13 cellular contexts compared by ENCODE assay signal in genomic region chr18:9918016-9918680, GRCh38. TPM values are rescaled to one million over a fixed set of nuclear protein-coding genes. Genes with fewer than 3 reads are reported as not detected.
DNase-seq lines count a peak whose midpoint lies in the region; ATAC-seq and TF ChIP-seq lines count a peak whose summit lies in the region.
"Had no signal": no experiment of that assay in that cellular context is flagged by ENCODE, and none has a peak within 500 bp of the region (broad histone marks: within the 10 kb centered on the region; RNA-seq: fewer than 3 reads in every experiment).

No MANE protein-coding gene starts in this region.

- H3K36me3 ChIP-seq in spleen: no peaks in the 10 kb centered on the region
- H3K36me3 ChIP-seq: thyroid gland had no signal

- H3K4me3 ChIP-seq in spleen: peak overlapping the region in 1 of 8 donors; percentile 22
- H3K4me3 ChIP-seq: lung, thyroid gland had no signal

- no peak for ATAC-seq in GM18868 (IDR thresholded peaks at IDR 0.05; ENCODE audit: unreplicated experiment)
- ATAC-seq in HG02588 (IDR thresholded peaks at IDR 0.05; ENCODE audit: unreplicated experiment): no peak

- intact Hi-C loops in spleen (cut with DNase I; ENCODE audit: low total_unique reads): no loop called here

- TF ChIP-seq CTCF in spleen (IDR thresholded peaks at IDR 0.05 in 8 of 11, conservative IDR thresholded peaks at IDR 0.05 in 3 of 11): no peak

- peaks cover 72 to 88% (median 82%) of the 10 kb centered on the region in 6 donors for H3K4me1 ChIP-seq in spleen

- DNase-seq in HT-29 (ENCODE audit: low spot score) (peak; percentile 39), SW 1271 (lab: John Stamatoyannopoulos, UW) (peak; percentile 2 to 38), foreskin melanocyte (peak; percentile 86), spleen (no peak)
- no peak for DNase-seq in effector CD4-positive, alpha-beta T cell
- DNase-seq in activated CD4-positive, CD25-positive, alpha-beta regulatory T cell treated with anti-CD3 and anti-CD28 coated beads, Interleukin-2, amount 50 U/mL, for 72 hours: no peak
- DNase-seq: activated T-cell treated with anti-CD3 and anti-CD28 coated beads, Interleukin-2, amount 50 U/mL, for 24 hours; NCI-H1930; T-helper 2 cell; thyroid gland had no signal

- no peaks in the 10 kb centered on the region for H3K27me3 ChIP-seq in spleen (replicated peaks in 1 of 7)
- H3K27me3 ChIP-seq: thyroid gland had no signal

- H3K9me3 ChIP-seq in spleen: no peaks in the 10 kb centered on the region
- H3K9me3 ChIP-seq: thyroid gland had no signal

- H3K27ac ChIP-seq in spleen: peak overlapping the region in 5 of 8 donors; percentile 36 to 100 (median 39)
- H3K27ac ChIP-seq: thyroid gland had no signal

- WGBS in spleen, 5 donors: 26 to 55% (median 39%) methylated on average over 2 of the region's 2 CpGs

- TF ChIP-seq POLR2A in spleen (IDR thresholded peaks at IDR 0.05): no peak

RNA-seq across cellular contexts. Expression of gene VAPA, which starts 4.3 kb away (rescaled TPM):
- total RNA-seq in HT-29 (2014; rRNA removed; shearing (Covaris generic)): 299 and 320 TPM in 2 replicates
- total RNA-seq in spleen: 100 to 1,000 TPM; 141 to 290 (median 205) TPM
- polyA plus RNA-seq in spleen: 10 to 100 TPM; 53.1 to 92.5 (median 92.5) TPM

RNA-seq across cellular contexts. Expression of gene TXNDC2, which starts 32.4 kb away (rescaled TPM):
- total RNA-seq in HT-29 (2014; rRNA removed; shearing (Covaris generic)): not detected in 2 replicates
- total RNA-seq in spleen: under 1 TPM in 5 of 7 donors, not detected in 2; 0.37 to 0.93 (median 0.43) TPM
- polyA plus RNA-seq in spleen: under 1 TPM in 1 of 3 donors, not detected in 2; 0.03 TPM
- total RNA-seq: thyroid gland had no signal

Comparison
In these comparisons a context has a peak if more than half of its experiments do, and no peak if none do; other contexts are left out.
1. DNase-seq: peak in HT-29 (single experiment), SW 1271 (2 of 2) and foreskin melanocyte (single experiment); none in spleen (single experiment), effector CD4-positive, alpha-beta T cell (single experiment) and activated CD4-positive, CD25-positive, alpha-beta regulatory T cell treated with anti-CD3 and anti-CD28 coated beads, Interleukin-2, amount 50 U/mL, for 72 hours (single experiment).